In the genomic region with DNA sequence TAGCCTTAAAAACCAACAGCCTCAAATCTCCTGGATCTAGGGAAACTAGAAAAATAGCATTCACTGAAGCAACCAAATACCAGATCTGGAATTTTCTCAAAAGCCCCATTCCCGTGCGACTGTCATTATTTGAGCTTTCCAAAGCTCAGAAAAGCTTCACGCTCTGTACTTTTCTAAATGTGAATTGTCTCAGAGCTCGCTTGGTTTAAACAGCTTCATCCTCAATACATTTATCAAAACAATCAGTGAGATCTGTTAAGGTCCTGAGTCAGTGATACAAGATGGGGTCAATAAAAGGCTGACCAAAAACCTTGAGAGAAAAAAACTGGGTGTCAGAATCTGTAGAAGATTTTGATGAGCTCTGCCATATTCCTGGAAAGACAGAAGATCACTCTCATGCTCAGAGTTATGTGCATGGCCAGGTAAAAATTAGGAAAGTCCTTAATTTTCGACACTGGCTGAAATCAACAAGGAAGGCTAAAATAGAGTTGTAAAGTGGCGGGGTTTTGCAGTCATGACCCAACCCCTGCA, we compare ENCODE assay signal across 8 cellular contexts.
"Had no signal": no experiment of that assay in that cellular context is flagged by ENCODE, and none has a peak within 500 bp of the region (broad histone marks: within the 10 kb centered on the region; RNA-seq: fewer than 3 reads in every experiment).

No MANE protein-coding gene starts in this region.

- DNase-seq: GDM1, GF-D8 had no signal

- ATAC-seq: GM12878 had no signal

- H3K4me3 ChIP-seq: GM12878 had no signal

- FAIRE-seq: G401.6, GM12878, GM12891, GM12892, GM18507, GM19239 had no signal
